8 cellular contexts compared by ENCODE assay signal in the genomic region with DNA sequence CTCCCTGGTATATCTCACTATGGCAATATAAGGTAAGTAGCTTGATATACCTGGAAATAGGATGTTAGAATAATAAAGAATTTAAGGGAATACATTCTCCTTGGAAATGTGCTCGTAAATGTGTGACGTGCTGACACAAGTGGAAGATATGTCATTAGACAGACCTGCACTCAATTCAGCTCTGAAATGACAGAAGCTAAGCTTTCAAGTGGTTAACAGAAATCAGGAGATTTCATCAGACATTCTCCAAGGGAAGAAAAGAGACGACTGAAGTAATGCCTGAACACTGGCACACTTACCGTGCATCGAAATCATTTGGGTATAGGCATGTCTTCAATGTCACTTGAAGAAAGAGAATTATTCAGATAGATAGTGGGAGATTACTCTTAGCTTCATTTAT.
"Had no signal": no experiment of that assay in that cellular context is flagged by ENCODE, and none has a peak within 500 bp of the region (broad histone marks: within the 10 kb centered on the region; RNA-seq: fewer than 3 reads in every experiment).

No MANE protein-coding gene starts in this region.

- H3K4me3 ChIP-seq: GM12878 had no signal

- FAIRE-seq: G401.6, GM12878, GM12891, GM12892, GM18507, GM19239 had no signal

- DNase-seq: GDM1, GF-D8 had no signal
